In the genomic region with DNA sequence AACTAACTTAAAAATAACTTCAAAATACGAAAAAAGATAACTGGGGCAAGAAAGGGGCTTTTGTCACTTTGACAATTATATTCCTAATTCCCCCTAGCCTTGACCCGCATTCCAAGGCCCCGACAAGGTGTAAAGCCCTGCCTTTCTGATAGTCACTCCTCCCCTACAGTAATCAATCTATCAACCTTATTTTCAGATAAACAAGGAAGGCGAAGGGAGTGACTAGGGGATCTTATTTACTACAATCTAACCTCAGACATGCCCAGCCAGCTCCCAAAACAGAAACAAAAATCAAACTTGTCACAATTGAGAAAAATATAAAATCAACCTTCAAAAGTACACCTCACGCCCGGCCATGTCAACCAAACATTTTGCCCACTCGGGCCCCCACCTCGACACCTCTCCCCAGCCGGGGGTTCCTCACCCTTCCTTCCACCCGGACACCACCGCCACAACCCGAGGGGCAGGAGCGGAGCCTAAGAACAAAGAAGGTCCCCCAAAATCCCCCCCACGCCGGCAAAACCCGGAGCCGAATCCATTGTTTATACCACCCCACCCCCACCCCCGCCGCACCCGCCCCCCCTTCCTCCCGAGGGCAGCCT, we compare ENCODE assay signal across 8 cellular contexts. TPM values are rescaled to one million over a fixed set of nuclear protein-coding genes. Genes with fewer than 3 reads are reported as not detected.
DNase-seq lines count a peak whose midpoint lies in the region; TF ChIP-seq lines count a peak whose summit lies in the region.

No MANE protein-coding gene starts in this region.

- H3K36me3 ChIP-seq in GM23248 (ENCODE audit: low read depth) (peaks cover 13% of the 10 kb centered on the region), sigmoid colon (peaks cover 10 to 23% (median 12%) of the 10 kb centered on the region in 4 donors)

- peak overlapping the region; percentile 76 for H3K27ac ChIP-seq in GM23248
- peak overlapping the region; percentile 89 to 96 (median 94) for H3K27ac ChIP-seq in sigmoid colon

- no peaks in the 10 kb centered on the region for H3K9me2 ChIP-seq in GM23248 (ENCODE audit: insufficient read depth)

- in situ Hi-C loops in GM23248 (cut with MboI): no loop called here

- H3K9me3 ChIP-seq in GM23248 (ENCODE audit: low read depth): no peaks in the 10 kb centered on the region
- no peaks in the 10 kb centered on the region for H3K9me3 ChIP-seq in sigmoid colon

- peak overlapping the region; percentile 93 for H2AFZ ChIP-seq in GM23248

- H3K27me3 ChIP-seq in GM23248 (replicated peaks; ENCODE audit: insufficient read depth) (no peaks in the 10 kb centered on the region), sigmoid colon (no peaks in the 10 kb centered on the region)

- H3K4me3 Mint-ChIP-seq in glutamatergic neuron (ENCODE audit: unreplicated experiment): peak overlapping the region; percentile 99

- intact Hi-C loops in sigmoid colon (cut with DNase I): no loop called here

- peak overlapping the region; percentile 99 for H3K4me2 ChIP-seq in GM23248 (ENCODE audit: unreplicated experiment)

- DNase-seq in GM23248 (peak; percentile 12), glutamatergic neuron (no peak), sigmoid colon (no peak), NCI-H1930 (lab: John Stamatoyannopoulos, UW) (no peak), NCI-H1436 treated with DMSO at 0.1 percent for 48 hours (lab: John Stamatoyannopoulos, UW) (no peak), DMS 273 treated with DMSO at 0.1 percent for 48 hours (lab: John Stamatoyannopoulos, UW) (no peak)
- peak; percentile 0 for DNase-seq in activated CD4-positive, alpha-beta T cell treated with anti-CD3 and anti-CD28 coated beads, Interleukin-2, amount 50 U/mL, for 4 hours
- no peak for DNase-seq in activated CD8-positive, alpha-beta memory T cell treated with anti-CD3 and anti-CD28 coated beads, Interleukin-2, amount 50 U/mL, for 48 hours

- TF ChIP-seq POLR2A in sigmoid colon (IDR thresholded peaks at IDR 0.05): no peak

- peak overlapping the region; percentile 88 for H3K27ac Mint-ChIP-seq in glutamatergic neuron (ENCODE audit: unreplicated experiment)

- H3F3A ChIP-seq in GM23248 (ENCODE audit: insufficient read depth): 0 out of 2 replicates have a peak, but pooled peaks cover 8% of the 10 kb centered on the region

- 0 to 2% methylated on average over 11 to 21 of the region's 21 CpGs for WGBS in GM23248 (ENCODE audit: low coverage in 1 of 2, low lambda C conversion rate in 2 of 2, missing lambda C conversion rate in 2 of 2), 2 experiments
- 2 to 5% methylated on average over 21 of the region's 21 CpGs for WGBS in sigmoid colon, 2 donors

- H3K9ac ChIP-seq in GM23248: peak overlapping the region; percentile 83

- H3K4me1 Mint-ChIP-seq in glutamatergic neuron (ENCODE audit: low read depth, unreplicated experiment): peaks cover 27% of the 10 kb centered on the region

- peaks cover 4% of the 10 kb centered on the region for H3K27me3 Mint-ChIP-seq in glutamatergic neuron (ENCODE audit: unreplicated experiment)

- no peaks in the 10 kb centered on the region for H3K36me3 Mint-ChIP-seq in glutamatergic neuron (ENCODE audit: unreplicated experiment)

- H3K4me1 ChIP-seq in GM23248 (ENCODE audit: insufficient read depth) (peaks cover 24% of the 10 kb centered on the region; the same call in 1 of the 2 replicates), sigmoid colon (peaks cover 0 to 43% (median 37%) of the 10 kb centered on the region in 4 donors)

- peaks cover 49% of the 10 kb centered on the region for H3K79me2 ChIP-seq in GM23248 (ENCODE audit: insufficient read depth)

- TF ChIP-seq CTCF in glutamatergic neuron (IDR thresholded peaks at IDR 0.05; ENCODE audit: partially characterized antibody, unreplicated experiment) (no peak), sigmoid colon (IDR thresholded peaks at IDR 0.05) (no peak)

- H3K9me3 Mint-ChIP-seq in glutamatergic neuron (ENCODE audit: unreplicated experiment): peaks cover 6% of the 10 kb centered on the region

- peak overlapping the region; percentile 90 for H3K4me3 ChIP-seq in GM23248
- peak overlapping the region; percentile 69 to 91 (median 82) for H3K4me3 ChIP-seq in sigmoid colon

- no peak for TF ChIP-seq EP300 in sigmoid colon (IDR thresholded peaks at IDR 0.05)

- H4K20me1 ChIP-seq in GM23248 (ENCODE audit: insufficient read depth): no peaks in the 10 kb centered on the region

RNA-seq across cellular contexts. Expression of gene ZFYVE1, which starts 0.6 kb away (rescaled TPM):
- total RNA-seq in GM23248 (2014; rRNA removed; shearing (Covaris generic)): 16.4 and 18.3 TPM in 2 replicates
- polyA plus RNA-seq in GM23248 (2016; fragmentation: Nextera tagmentation; extraction: Ambion mirVana): 15.6 and 16.4 TPM in 2 replicates
- total RNA-seq in glutamatergic neuron (ENCODE audit: unreplicated experiment): 43.7 TPM
- total RNA-seq in sigmoid colon: 10 to 100 TPM; 15.5 to 27.7 (median 21.2) TPM
- 1 to 10 TPM; 6.6 to 9.0 (median 8.3) TPM for polyA plus RNA-seq in sigmoid colon

RNA-seq across cellular contexts. Expression of gene RBM25, which starts 32.0 kb away (rescaled TPM):
- 17.3 and 17.7 TPM in 2 replicates for total RNA-seq in GM23248 (2014; rRNA removed; shearing (Covaris generic))
- polyA plus RNA-seq in GM23248 (2016; fragmentation: Nextera tagmentation; extraction: Ambion mirVana) (42.5 and 52.9 TPM in 2 replicates), sigmoid colon (10 to 100 TPM; 10.8 to 46.7 (median 35.1) TPM)
- total RNA-seq in glutamatergic neuron (ENCODE audit: unreplicated experiment) (118 TPM), sigmoid colon (10 to 100 TPM; 44.1 to 78.9 (median 57.3) TPM)

Comparison
In these comparisons a context has a peak if more than half of its experiments do, and no peak if none do; other contexts are left out.
1. DNase-seq: peak in GM23248 (single experiment) and activated CD4-positive, alpha-beta T cell treated with anti-CD3 and anti-CD28 coated beads, Interleukin-2, amount 50 U/mL, for 4 hours (2 of 2); none in glutamatergic neuron (single experiment), sigmoid colon (single experiment), NCI-H1930 (0 of 2), activated CD8-positive, alpha-beta memory T cell treated with anti-CD3 and anti-CD28 coated beads, Interleukin-2, amount 50 U/mL, for 48 hours (single experiment), NCI-H1436 treated with DMSO at 0.1 percent for 48 hours (single experiment) and DMS 273 treated with DMSO at 0.1 percent for 48 hours (single experiment).